ENCODE assay signal across 8 cellular contexts in genomic region chr9:76459691-76460635, GRCh38. TPM values are rescaled to one million over a fixed set of nuclear protein-coding genes. Genes with fewer than 3 reads are reported as not detected.
DNase-seq lines count a peak whose midpoint lies in the region; ATAC-seq, FAIRE-seq and TF ChIP-seq lines count a peak whose summit lies in the region.

No MANE protein-coding gene starts in this region.

- 9% methylated on average over 32 of the region's 32 CpGs for WGBS in right cardiac atrium

- peak; percentile 52 for DNase-seq in DMS 273 (lab: John Stamatoyannopoulos, UW; ENCODE audit: unreplicated experiment)
- DNase-seq in H7, result peak; percentile 69
- peak; percentile 72 for DNase-seq in NCI-H345 (lab: John Stamatoyannopoulos, UW)
- DNase-seq in astrocyte (ENCODE audit: low read depth), result peak; percentile 62
- DNase-seq in right cardiac atrium, result peak; percentile 26 to 72 (median 57)
- no peak for DNase-seq in GM10248 (ENCODE audit: extremely low spot score)

- H3K36me3 Mint-ChIP-seq in astrocyte (ENCODE audit: low read depth, unreplicated experiment), result peaks cover 2% of the 10 kb centered on the region

- no peaks in the 10 kb centered on the region for H3K9me3 Mint-ChIP-seq in astrocyte (ENCODE audit: unreplicated experiment)

- POLR2A ChIA-PET in GM10248 (lab: Yijun Ruan, JAX), result interaction anchor here (0.5 to 1.0 kb wide), 2 partner anchors 12 to 754 kb away, joined by 4 to 5 read pairs; no protein-coding TSS in a partner anchor

- peak overlapping the region; percentile 84 for H3K9ac ChIP-seq in astrocyte (ENCODE audit: low read length)
- H3K9ac ChIP-seq in rectal smooth muscle tissue (ENCODE audit: low read length), result peak overlapping the region; percentile 62

- peak; percentile 38 for TF ChIP-seq CTCF in astrocyte (IDR thresholded peaks at IDR 0.05; ENCODE audit: insufficient read depth, low read depth, low read length)
- TF ChIP-seq CTCF in GM10248 (IDR thresholded peaks at IDR 0.05; ENCODE audit: control extremely low read depth, extremely low read depth, low read depth, missing control alignments), result no peak

- peaks cover 6% of the 10 kb centered on the region for H3K4me1 Mint-ChIP-seq in astrocyte (ENCODE audit: low read depth, unreplicated experiment)

- H3K27me3 Mint-ChIP-seq in astrocyte (ENCODE audit: low read depth, unreplicated experiment), result no peaks in the 10 kb centered on the region

- H4K20me1 ChIP-seq in astrocyte (ENCODE audit: insufficient read depth, low read length), result peaks cover 5% of the 10 kb centered on the region

- H3K4me3 ChIP-seq in H7 (ENCODE audit: insufficient read depth, low read depth, low read length), result peak overlapping the region; percentile 81
- H3K4me3 ChIP-seq in astrocyte (ENCODE audit: insufficient read depth, low read depth, low read length), result peak overlapping the region; percentile 87
- peak overlapping the region; percentile 64 for H3K4me3 ChIP-seq in right cardiac atrium (ENCODE audit: low read length)
- H3K4me3 ChIP-seq in rectal smooth muscle tissue (ENCODE audit: low read length), result peak overlapping the region; percentile 82

- H3K4me1 ChIP-seq in astrocyte (ENCODE audit: insufficient read depth, low read length) (peaks cover 16% of the 10 kb centered on the region), right cardiac atrium (ENCODE audit: control insufficient read depth, insufficient read depth, low read length) (no peaks in the 10 kb centered on the region), rectal smooth muscle tissue (ENCODE audit: control insufficient read depth, insufficient read depth, low read length) (peaks cover 2% of the 10 kb centered on the region)

- peaks cover 5% of the 10 kb centered on the region; the same call in 1 of the 2 replicates for H3K27me3 ChIP-seq in H7 (ENCODE audit: control insufficient read depth, insufficient read depth, low read length)
- H3K27me3 ChIP-seq in astrocyte (ENCODE audit: insufficient read depth, low read length), result no peaks in the 10 kb centered on the region
- H3K27me3 ChIP-seq in right cardiac atrium (ENCODE audit: control insufficient read depth, insufficient read depth), result no peaks in the 10 kb centered on the region
- no peaks in the 10 kb centered on the region for H3K27me3 ChIP-seq in rectal smooth muscle tissue (ENCODE audit: control insufficient read depth, insufficient read depth, low read length)

- intact Hi-C loops in right cardiac atrium (cut with DNase I), result loop anchor here in 1 of 4 donors (5.0 kb wide), 1 partner anchor 202 kb away; no protein-coding TSS in a partner anchor

- H3K9me3 ChIP-seq in astrocyte (ENCODE audit: insufficient read depth, low read depth, low read length) (no peaks in the 10 kb centered on the region), right cardiac atrium (ENCODE audit: control insufficient read depth, low read length) (no peaks in the 10 kb centered on the region)

- peak overlapping the region; percentile 67 for H3K27ac ChIP-seq in astrocyte (ENCODE audit: low read depth, low read length)
- no peak overlapping the region for H3K27ac ChIP-seq in right cardiac atrium (ENCODE audit: low read length)
- H3K27ac ChIP-seq in rectal smooth muscle tissue (ENCODE audit: low read depth, low read length), result no peak overlapping the region

- FAIRE-seq in astrocyte (lab: Jason Lieb, UNC), result no peak

- H3K36me3 ChIP-seq in H7 (replicated peaks; ENCODE audit: control insufficient read depth, insufficient read depth, low read length), result no peaks in the 10 kb centered on the region
- no peaks in the 10 kb centered on the region for H3K36me3 ChIP-seq in astrocyte (ENCODE audit: insufficient read depth, low read length)
- H3K36me3 ChIP-seq in rectal smooth muscle tissue (ENCODE audit: control insufficient read depth, insufficient read depth, low read length), result no peaks in the 10 kb centered on the region

- ATAC-seq in right cardiac atrium (peak; percentile 69 to 71), GM18502 (IDR thresholded peaks at IDR 0.05; ENCODE audit: poor library complexity, unreplicated experiment) (no peak)

- H3K4me3 Mint-ChIP-seq in astrocyte (ENCODE audit: unreplicated experiment), result peak overlapping the region; percentile 97

- peaks cover 23% of the 10 kb centered on the region for H3K79me2 ChIP-seq in astrocyte (ENCODE audit: insufficient read depth, low read length)

- CTCF ChIA-PET in GM10248 (lab: Yijun Ruan, JAX), result interaction anchor here (0.7 to 4.8 kb wide), 21 partner anchors 9 to 246 kb away, joined by 3 to 74 read pairs (median 4); partner anchors contain the start of gene RFK

- H3K27ac Mint-ChIP-seq in astrocyte (ENCODE audit: unreplicated experiment), result peak overlapping the region; percentile 88

- peak overlapping the region; percentile 86 for H3K4me2 ChIP-seq in astrocyte (ENCODE audit: low read length)

- H2AFZ ChIP-seq in astrocyte (ENCODE audit: low read depth, low read length), result peak overlapping the region; percentile 83

RNA-seq across cellular contexts. Expression of gene GCNT1, which starts 1.0 kb away (rescaled TPM):
- total RNA-seq in H7 (2014; rRNA removed; shearing (Covaris generic)), result 14.5 and 23.6 TPM in 2 replicates
- total RNA-seq in astrocyte, result 14.7 and 15.9 TPM in 2 replicates
- total RNA-seq in right cardiac atrium, result 1 to 10 TPM; 2.6 to 5.7 (median 4.0) TPM
- 0.91 TPM for polyA plus RNA-seq in right cardiac atrium
